8 cellular contexts compared by ENCODE assay signal in genomic region chr11:68471360-68472340, GRCh38. TPM values are rescaled to one million over a fixed set of nuclear protein-coding genes. Genes with fewer than 3 reads are reported as not detected.
DNase-seq lines count a peak whose midpoint lies in the region; ATAC-seq and TF ChIP-seq lines count a peak whose summit lies in the region.

No MANE protein-coding gene starts in this region.

- POLR2A ChIA-PET in CD4-positive, alpha-beta T cell (lab: Charles Lee), result interaction anchor here (0.6 kb wide), 1 partner anchor 64 kb away, joined by 3 read pairs; no protein-coding TSS in a partner anchor
- POLR2A ChIA-PET in naive thymus-derived CD4-positive, alpha-beta T cell (lab: Charles Lee), result interaction anchor here (0.8 to 1.3 kb wide), 3 partner anchors 10 to 80 kb away, joined by 3 to 4 read pairs (median 3); no protein-coding TSS in a partner anchor

- H3K9me3 Mint-ChIP-seq in CD4-positive, alpha-beta T cell, result no peaks in the 10 kb centered on the region
- peaks cover 5% of the 10 kb centered on the region for H3K9me3 Mint-ChIP-seq in activated naive CD4-positive, alpha-beta T cell treated with anti-CD3 and anti-CD28 coated beads, Interleukin-2, amount 10 ng/mL, durations not matched to agents 7 days and 5 days
- H3K9me3 Mint-ChIP-seq in naive thymus-derived CD4-positive, alpha-beta T cell, result peaks cover 0 to 6% (median 0%) of the 10 kb centered on the region in 11 donors

- H3K27me3 ChIP-seq in CD4-positive, alpha-beta T cell (ENCODE audit: control insufficient read depth, insufficient read depth, low read length), result no peaks in the 10 kb centered on the region
- no peaks in the 10 kb centered on the region for H3K27me3 ChIP-seq in naive thymus-derived CD4-positive, alpha-beta T cell (ENCODE audit: control insufficient read depth in 2 of 2, insufficient read depth in 2 of 2, low read length in 2 of 2)

- intact Hi-C loops in CD4-positive, alpha-beta T cell (cut with DNase I, micrococcal nuclease), result loop anchor here in 1 of 2 experiments (5.0 kb wide), 1 partner anchor 46 kb away; no protein-coding TSS in a partner anchor
- intact Hi-C loops in naive thymus-derived CD4-positive, alpha-beta T cell (cut with micrococcal nuclease), result loop anchor here in 1 of 2 donors (1.0 kb wide), 1 partner anchor 11 kb away; the partner anchor contains the start of gene PPP6R3

- H3K27ac Mint-ChIP-seq in CD4-positive, alpha-beta T cell, result peak overlapping the region; percentile 75
- peak overlapping the region; percentile 78 for H3K27ac Mint-ChIP-seq in activated naive CD4-positive, alpha-beta T cell treated with anti-CD3 and anti-CD28 coated beads, Interleukin-2, amount 10 ng/mL, durations not matched to agents 7 days and 5 days
- peak overlapping the region; percentile 74 to 94 (median 84) for H3K27ac Mint-ChIP-seq in naive thymus-derived CD4-positive, alpha-beta T cell

- TF ChIP-seq CTCF in CD4-positive, alpha-beta T cell (IDR thresholded peaks at IDR 0.05), result no peak

- H3K9me3 ChIP-seq in CD4-positive, alpha-beta T cell (ENCODE audit: control insufficient read depth, low read length), result no peaks in the 10 kb centered on the region
- H3K9me3 ChIP-seq in naive thymus-derived CD4-positive, alpha-beta T cell (ENCODE audit: control insufficient read depth in 2 of 3, low read length in 3 of 3), result no peaks in the 10 kb centered on the region

- peak overlapping the region; percentile 51 for H3K4me3 ChIP-seq in naive thymus-derived CD4-positive, alpha-beta T cell (ENCODE audit: low read length)

- H3K4me1 Mint-ChIP-seq in CD4-positive, alpha-beta T cell (ENCODE audit: low read depth), result peaks cover 76% of the 10 kb centered on the region
- H3K4me1 Mint-ChIP-seq in activated naive CD4-positive, alpha-beta T cell treated with anti-CD3 and anti-CD28 coated beads, Interleukin-2, amount 10 ng/mL, durations not matched to agents 7 days and 5 days, result peaks cover 73% of the 10 kb centered on the region
- peaks cover 61 to 83% (median 76%) of the 10 kb centered on the region in 7 donors for H3K4me1 Mint-ChIP-seq in naive thymus-derived CD4-positive, alpha-beta T cell

- ATAC-seq in CD4-positive, alpha-beta T cell (ENCODE audit: poor library complexity), result peak; percentile 89
- peak; percentile 84 for ATAC-seq in naive thymus-derived CD4-positive, alpha-beta T cell
- no peak for ATAC-seq in HG02973 (IDR thresholded peaks at IDR 0.05; ENCODE audit: unreplicated experiment)

- peak in 5 of 10 experiments; percentile 18 to 53 (median 27) for DNase-seq in CD4-positive, alpha-beta T cell
- DNase-seq in NOMO-1 (lab: John Stamatoyannopoulos, UW; ENCODE audit: unreplicated experiment in 2 of 2), result peak; percentile 40 to 68
- peak; percentile 66 for DNase-seq in activated naive CD4-positive, alpha-beta T cell treated with anti-CD3 and anti-CD28 coated beads, Interleukin-2, amount 10 ng/mL, durations not matched to agents 7 days and 5 days
- DNase-seq in naive thymus-derived CD4-positive, alpha-beta T cell, result peak in 8 of 9 donors; percentile 28 to 63 (median 53)
- no peak for DNase-seq in DMS 273 treated with DMSO at 0.1 percent for 48 hours (lab: John Stamatoyannopoulos, UW)
- no peak for DNase-seq in GOT3 (lab: John Stamatoyannopoulos, UW)
- DNase-seq in superior temporal gyrus (ENCODE audit: extremely low spot score), result no peak

- peaks cover 0 to 7% (median 0%) of the 10 kb centered on the region in 3 experiments for H3K36me3 ChIP-seq in naive thymus-derived CD4-positive, alpha-beta T cell (ENCODE audit: control insufficient read depth in 2 of 3, insufficient read depth in 3 of 3, low read length in 3 of 3)

- H3K36me3 Mint-ChIP-seq in CD4-positive, alpha-beta T cell (ENCODE audit: low read depth), result peaks cover 53% of the 10 kb centered on the region
- peaks cover 53% of the 10 kb centered on the region for H3K36me3 Mint-ChIP-seq in activated naive CD4-positive, alpha-beta T cell treated with anti-CD3 and anti-CD28 coated beads, Interleukin-2, amount 10 ng/mL, durations not matched to agents 7 days and 5 days
- H3K36me3 Mint-ChIP-seq in naive thymus-derived CD4-positive, alpha-beta T cell, result peaks cover 0 to 33% (median 16%) of the 10 kb centered on the region in 5 donors

- H3K4me3 Mint-ChIP-seq in CD4-positive, alpha-beta T cell, result peak overlapping the region; percentile 73
- peak overlapping the region; percentile 42 for H3K4me3 Mint-ChIP-seq in activated naive CD4-positive, alpha-beta T cell treated with anti-CD3 and anti-CD28 coated beads, Interleukin-2, amount 10 ng/mL, durations not matched to agents 7 days and 5 days
- peak overlapping the region; percentile 68 to 87 (median 84) for H3K4me3 Mint-ChIP-seq in naive thymus-derived CD4-positive, alpha-beta T cell

- no peaks in the 10 kb centered on the region for H3K27me3 Mint-ChIP-seq in CD4-positive, alpha-beta T cell
- no peaks in the 10 kb centered on the region for H3K27me3 Mint-ChIP-seq in activated naive CD4-positive, alpha-beta T cell treated with anti-CD3 and anti-CD28 coated beads, Interleukin-2, amount 10 ng/mL, durations not matched to agents 7 days and 5 days
- no peaks in the 10 kb centered on the region for H3K27me3 Mint-ChIP-seq in naive thymus-derived CD4-positive, alpha-beta T cell

- CTCF ChIA-PET in CD4-positive, alpha-beta T cell (lab: Charles Lee), result interaction anchor here (1.1 kb wide), 1 partner anchor 9 kb away, joined by 3 read pairs; no protein-coding TSS in a partner anchor
- CTCF ChIA-PET in activated naive CD4-positive, alpha-beta T cell treated with anti-CD3 and anti-CD28 coated beads, Interleukin-2, amount 10 ng/mL, durations not matched to agents 7 days and 5 days (lab: Charles Lee), result interaction anchor here (0.8 to 1.0 kb wide), 2 partner anchors 9 to 112 kb away, joined by 3 read pairs; no protein-coding TSS in a partner anchor
- CTCF ChIA-PET in naive thymus-derived CD4-positive, alpha-beta T cell (lab: Charles Lee), result no interaction called here

- H3K4me1 ChIP-seq in naive thymus-derived CD4-positive, alpha-beta T cell (ENCODE audit: control insufficient read depth in 2 of 2, insufficient read depth in 2 of 2, low read length in 2 of 2), result peaks cover 60 to 64% of the 10 kb centered on the region in 2 donors

- H3K27ac ChIP-seq in CD4-positive, alpha-beta T cell (ENCODE audit: low read depth, low read length), result peak overlapping the region; percentile 6
- H3K27ac ChIP-seq in naive thymus-derived CD4-positive, alpha-beta T cell (ENCODE audit: low read depth, low read length), result peak overlapping the region; percentile 53

RNA-seq across cellular contexts. Expression of gene PPP6R3, which starts 11.1 kb away (rescaled TPM):
- total RNA-seq in CD4-positive, alpha-beta T cell, result 100 to 1,000 TPM; 108 to 109 TPM
- 100 to 1,000 TPM; 112 to 159 (median 138) TPM for total RNA-seq in naive thymus-derived CD4-positive, alpha-beta T cell
- 10 to 100 TPM; 43.5 to 51.8 TPM for polyA plus RNA-seq in naive thymus-derived CD4-positive, alpha-beta T cell

Comparison
In these comparisons a context has a peak if more than half of its experiments do, and no peak if none do; other contexts are left out.
1. DNase-seq: peak in NOMO-1 (2 of 2), activated naive CD4-positive, alpha-beta T cell treated with anti-CD3 and anti-CD28 coated beads, Interleukin-2, amount 10 ng/mL, durations not matched to agents 7 days and 5 days (single experiment) and naive thymus-derived CD4-positive, alpha-beta T cell (8 of 9); none in DMS 273 treated with DMSO at 0.1 percent for 48 hours (single experiment), GOT3 (single experiment) and superior temporal gyrus (single experiment).
2. Peak in every context shown above with its lines, with median percentiles within 50 percentile points of each other: H3K27ac Mint-ChIP-seq and H3K4me3 Mint-ChIP-seq.